ENCODE assay signal across 11 cellular contexts in the genomic region with DNA sequence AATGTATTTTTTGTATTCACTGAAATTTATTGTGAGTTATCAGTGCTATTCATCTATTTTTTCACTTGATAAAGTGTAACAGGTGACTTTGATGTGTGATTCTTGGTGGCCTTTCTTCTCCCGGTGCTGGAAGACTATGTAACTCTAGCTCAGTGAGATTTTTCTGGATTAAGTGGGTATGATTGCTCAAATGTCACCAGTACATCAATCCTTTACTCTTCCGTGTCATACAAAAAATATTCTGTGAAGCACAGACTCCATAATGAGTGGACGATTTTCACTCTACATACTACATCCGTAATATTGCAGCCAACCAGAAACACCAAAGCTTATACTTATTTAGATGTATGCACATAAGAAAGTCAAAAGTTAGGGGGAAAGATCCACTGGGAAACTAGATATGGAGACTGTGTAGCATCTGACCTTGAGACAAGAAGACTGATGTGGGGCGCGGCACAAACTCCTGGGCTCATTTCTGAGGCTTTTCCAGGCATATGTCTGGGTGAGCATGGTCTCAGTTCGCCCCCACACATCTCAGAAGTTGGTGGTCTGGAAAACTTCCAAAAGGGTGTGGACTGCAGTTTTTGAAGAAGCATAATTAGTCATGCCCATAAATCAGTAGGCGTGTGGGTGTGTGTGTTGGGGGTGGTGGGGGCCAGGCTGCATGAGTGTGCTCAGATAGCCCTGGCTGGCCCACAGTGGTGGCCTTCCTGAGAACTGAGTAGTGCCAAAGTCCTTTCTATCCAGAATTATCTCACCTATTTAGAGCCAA. TPM values are rescaled to one million over a fixed set of nuclear protein-coding genes. Genes with fewer than 3 reads are reported as not detected.
DNase-seq lines count a peak whose midpoint lies in the region; ATAC-seq and TF ChIP-seq lines count a peak whose summit lies in the region.
"Had no signal": no experiment of that assay in that cellular context is flagged by ENCODE, and none has a peak within 500 bp of the region (broad histone marks: within the 10 kb centered on the region; RNA-seq: fewer than 3 reads in every experiment).

No MANE protein-coding gene starts in this region.

- peak overlapping the region; percentile 62 for H3K9ac ChIP-seq in smooth muscle cell (ENCODE audit: low read depth)

- H3K27ac ChIP-seq in RWPE1 (peak overlapping the region; percentile 77), smooth muscle cell (ENCODE audit: low read depth) (peak overlapping the region; percentile 87)
- H3K27ac ChIP-seq: left ventricle myocardium inferior had no signal

- H2AFZ ChIP-seq in smooth muscle cell (ENCODE audit: low read depth) = no peak overlapping the region

- POLR2A ChIA-PET in RWPE1 (lab: Yijun Ruan, JAX; ENCODE audit: low non-redundant PET) = no interaction called here

- H3K4me1 ChIP-seq in smooth muscle cell (ENCODE audit: low read depth) = peaks cover 78% of the 10 kb centered on the region
- H3K4me1 ChIP-seq: left ventricle myocardium inferior had no signal

- CTCF ChIA-PET in RWPE1 (lab: Yijun Ruan, JAX) = no interaction called here

- peaks cover 49% of the 10 kb centered on the region for H3K79me2 ChIP-seq in smooth muscle cell (ENCODE audit: low read depth)

- H4K20me1 ChIP-seq in smooth muscle cell (ENCODE audit: low read depth) = no peaks in the 10 kb centered on the region

- TF ChIP-seq CTCF in RWPE1 (conservative IDR thresholded peaks at IDR 0.05; ENCODE audit: low read depth) (no peak), fibroblast of the aortic adventitia (IDR thresholded peaks at IDR 0.05; ENCODE audit: insufficient read depth, low read length) (no peak), smooth muscle cell (IDR thresholded peaks at IDR 0.05; ENCODE audit: borderline replicate concordance, insufficient read depth, poor library complexity, severe bottlenecking) (no peak)

- 13% methylated on average over 8 of the region's 8 CpGs for WGBS in smooth muscle cell (ENCODE audit: low lambda C conversion rate)

- no peak for ATAC-seq in HG02870 (IDR thresholded peaks at IDR 0.05; ENCODE audit: unreplicated experiment)

- DNase-seq in H4 (ENCODE audit: low spot score) = peak; percentile 94
- DNase-seq in RWPE1 (ENCODE audit: low spot score) = peak; percentile 66
- DNase-seq in fibroblast of the aortic adventitia (ENCODE audit: low read depth) = peak; percentile 81
- DNase-seq in smooth muscle cell (lab: John Stamatoyannopoulos, UW; ENCODE audit: unreplicated experiment) = peak; percentile 18
- no peak for DNase-seq in OCI-M2 (lab: John Stamatoyannopoulos, UW; ENCODE audit: unreplicated experiment)
- DNase-seq in activated gamma-delta T cell (lab: John Stamatoyannopoulos, UW) = no peak
- DNase-seq: Karpas-422, left ventricle myocardium inferior, NCI-H82 had no signal

- H3K4me2 ChIP-seq in smooth muscle cell = peak overlapping the region; percentile 78

- no peaks in the 10 kb centered on the region for H3K27me3 ChIP-seq in smooth muscle cell (ENCODE audit: low read depth)

- H3K4me3 ChIP-seq in fibroblast of the aortic adventitia (ENCODE audit: low read depth, low read length) = no peak overlapping the region
- H3K4me3 ChIP-seq in smooth muscle cell = peak overlapping the region; percentile 19
- H3K4me3 ChIP-seq: left ventricle myocardium inferior had no signal

- H3F3A ChIP-seq in smooth muscle cell (ENCODE audit: low read depth) = peaks cover 24% of the 10 kb centered on the region

- no peaks in the 10 kb centered on the region for H3K9me3 ChIP-seq in smooth muscle cell (replicated peaks; ENCODE audit: low read depth)
- H3K9me3 ChIP-seq: left ventricle myocardium inferior had no signal

- H3K36me3 ChIP-seq in smooth muscle cell (ENCODE audit: low read depth) = no peaks in the 10 kb centered on the region
- H3K36me3 ChIP-seq: left ventricle myocardium inferior had no signal

RNA-seq across cellular contexts. Expression of a gene that starts 53.9 kb away (rescaled TPM):
- 108 and 110 TPM in 2 replicates for total RNA-seq in H4 (2014; rRNA removed; shearing (Covaris generic))
- total RNA-seq in fibroblast of the aortic adventitia (ENCODE audit: low replicate concordance) = 6.3 and 14.0 TPM in 2 replicates
- total RNA-seq in smooth muscle cell = 295 and 299 TPM in 2 replicates
- 46.6 and 46.9 TPM in 2 replicates for polyA plus RNA-seq in smooth muscle cell
- total RNA-seq: activated T-helper 1 cell treated with anti-CD3 and anti-CD28 coated beads, Interleukin-12 subunit alpha, Interleukin-12 subunit beta, Interleukin-2, Interleukin-4 antibody, amounts not matched to agents 30 ng/mL and 10 ng/mL and 1 ng/mL, durations not matched to agents 14 hours and 24 hours and 36 hours had no signal

Comparison
In these comparisons a context has a peak if more than half of its experiments do, and no peak if none do; other contexts are left out.
1. DNase-seq: peak in H4 (single experiment), RWPE1 (single experiment), fibroblast of the aortic adventitia (single experiment) and smooth muscle cell (single experiment); none in OCI-M2 (single experiment) and activated gamma-delta T cell (single experiment).